Comparison of ENCODE assay signal across 8 cellular contexts in genomic region chr15:68278345-68279217, GRCh38.
A peak's percentile ranks its signal among the peaks of the same experiment; 100 is the strongest.
DNase-seq lines count a peak whose midpoint lies in the region; ATAC-seq and TF ChIP-seq lines count a peak whose summit lies in the region.

No MANE protein-coding gene starts in this region.

- no peaks in the 10 kb centered on the region for H3K9me2 ChIP-seq in DOHH2 (replicated peaks; ENCODE audit: control insufficient read depth, low read length)

- no peaks in the 10 kb centered on the region for H3K9me3 Mint-ChIP-seq in stimulated activated effector memory CD8-positive, alpha-beta T cell treated with anti-CD3 and anti-CD28 coated beads, Interleukin-12 subunit alpha, Interleukin-12 subunit beta, amount 100 ng/mL, for 72 hours

- peaks cover 31% of the 10 kb centered on the region for H3K36me3 ChIP-seq in DOHH2 (ENCODE audit: control insufficient read depth, low read length)
- peaks cover 0 to 9% of the 10 kb centered on the region in 2 experiments; a peak in 2 of 3 replicates for H3K36me3 ChIP-seq in HEK293 (ENCODE audit: control insufficient read depth in 2 of 2, insufficient read depth in 1 of 2, low read length in 2 of 2)
- H3K36me3 ChIP-seq in iPS-20b (ENCODE audit: insufficient read depth, low read depth, low read length) = peaks cover 2% of the 10 kb centered on the region; the same call in 1 of the 2 replicates

- peaks cover 47% of the 10 kb centered on the region for H3K4me1 Mint-ChIP-seq in stimulated activated effector memory CD8-positive, alpha-beta T cell treated with anti-CD3 and anti-CD28 coated beads, Interleukin-12 subunit alpha, Interleukin-12 subunit beta, amount 100 ng/mL, for 72 hours

- H3K9me3 ChIP-seq in DOHH2 (ENCODE audit: control insufficient read depth, insufficient read depth, low read length) (no peaks in the 10 kb centered on the region), HEK293 (ENCODE audit: control insufficient read depth, insufficient read depth, low read depth, low read length) (no peaks in the 10 kb centered on the region), iPS-20b (ENCODE audit: insufficient read depth, low read depth, low read length) (no peaks in the 10 kb centered on the region)

- POLR2A ChIA-PET in HEK293 (lab: Yijun Ruan, JAX) = interaction anchor here (0.9 to 1.3 kb wide), 10 partner anchors 9 to 224 kb away, joined by 3 to 14 read pairs (median 3); partner anchors contain the start of gene PIAS1

- H3K9ac ChIP-seq in iPS-20b (ENCODE audit: low read depth, low read length) = peak overlapping the region; percentile 97

- CTCF ChIA-PET in HEK293 (lab: Yijun Ruan, JAX) = interaction anchor here (0.8 to 4.3 kb wide), 6 partner anchors 14 to 28 kb away, joined by 3 to 31 read pairs (median 4); no protein-coding TSS in a partner anchor

- H3K4me1 ChIP-seq in DOHH2 (ENCODE audit: control insufficient read depth, low read length) (peaks cover 44% of the 10 kb centered on the region), HEK293 (ENCODE audit: control insufficient read depth, insufficient read depth, low read length) (peaks cover 13% of the 10 kb centered on the region; the same call in 1 of the 2 replicates), iPS-20b (ENCODE audit: insufficient read depth, low read length) (peaks cover 28% of the 10 kb centered on the region)

- H3K4me3 ChIP-seq in DOHH2 (ENCODE audit: low read length) (peak overlapping the region; percentile 79), HEK293 (ENCODE audit: low read depth, low read length) (peak overlapping the region; percentile 95), iPS-20b (ENCODE audit: low read length) (peak overlapping the region; percentile 98)

- peak overlapping the region; percentile 100 for H3K27ac Mint-ChIP-seq in stimulated activated effector memory CD8-positive, alpha-beta T cell treated with anti-CD3 and anti-CD28 coated beads, Interleukin-12 subunit alpha, Interleukin-12 subunit beta, amount 100 ng/mL, for 72 hours

- peaks cover 57% of the 10 kb centered on the region for H3K79me2 ChIP-seq in DOHH2 (ENCODE audit: control insufficient read depth, low read length)

- ATAC-seq in stimulated activated effector memory CD8-positive, alpha-beta T cell treated with anti-CD3 and anti-CD28 coated beads, Interleukin-12 subunit alpha, Interleukin-12 subunit beta, amount 100 ng/mL, for 72 hours = no peak
- no peak for ATAC-seq in HG03108 (IDR thresholded peaks at IDR 0.05; ENCODE audit: unreplicated experiment)

- H3F3A ChIP-seq in DOHH2 (ENCODE audit: control insufficient read depth, insufficient read depth) = no peaks in the 10 kb centered on the region

- peak; percentile 51 for TF ChIP-seq CTCF in DOHH2 (IDR thresholded peaks at IDR 0.05; ENCODE audit: low read depth, low read length, poor library complexity, severe bottlenecking)
- TF ChIP-seq CTCF in HEK293 (tag by site-specific recombination; IDR thresholded peaks at IDR 0.05) = peak; percentile 97

- H3K4me3 Mint-ChIP-seq in stimulated activated effector memory CD8-positive, alpha-beta T cell treated with anti-CD3 and anti-CD28 coated beads, Interleukin-12 subunit alpha, Interleukin-12 subunit beta, amount 100 ng/mL, for 72 hours = peak overlapping the region; percentile 99

- peaks cover 27% of the 10 kb centered on the region for H4K20me1 ChIP-seq in DOHH2 (ENCODE audit: control insufficient read depth, insufficient read depth, low read depth, low read length)

- peaks cover 28% of the 10 kb centered on the region for H3K36me3 Mint-ChIP-seq in stimulated activated effector memory CD8-positive, alpha-beta T cell treated with anti-CD3 and anti-CD28 coated beads, Interleukin-12 subunit alpha, Interleukin-12 subunit beta, amount 100 ng/mL, for 72 hours

- DNase-seq in NCI-H526 (lab: John Stamatoyannopoulos, UW) (peak; percentile 49 to 70), amniotic epithelial cell (ENCODE audit: low read depth) (peak; percentile 36), middle frontal gyrus (ENCODE audit: extremely low spot score, low spot score) (no peak)
- no peak for DNase-seq in stimulated activated effector memory CD8-positive, alpha-beta T cell treated with anti-CD3 and anti-CD28 coated beads, Interleukin-12 subunit alpha, Interleukin-12 subunit beta, amount 100 ng/mL, for 72 hours (ENCODE audit: low spot score in 2 of 2)

- peak overlapping the region; percentile 76 for H3K4me2 ChIP-seq in DOHH2 (ENCODE audit: low read length)

- H3K27ac ChIP-seq in DOHH2 (ENCODE audit: low read depth, low read length) (peak overlapping the region; percentile 85), HEK293 (ENCODE audit: extremely low read depth, low read depth, low read length) (peak overlapping the region; percentile 97), iPS-20b (ENCODE audit: low read length) (peak overlapping the region; percentile 97)

- H3K27me3 ChIP-seq in DOHH2 (ENCODE audit: control insufficient read depth, low read length) (no peaks in the 10 kb centered on the region), iPS-20b (ENCODE audit: insufficient read depth, low read length) (no peaks in the 10 kb centered on the region)

TF ChIP-seq in HEK293, 187 proteins besides CTCF, POLR2A, EP300 and RAD21 (continues in another document):
- TF ChIP-seq ZNF76 (tag by site-specific recombination; IDR thresholded peaks at IDR 0.05; ENCODE audit: borderline replicate concordance, low read depth) (peak; percentile 75; the same call in 1 of the 2 replicates), ZNF785 (tag by site-specific recombination; IDR thresholded peaks at IDR 0.05) (no peak; the same call in 1 of the 2 replicates), REPIN1 (tag by site-specific recombination; IDR thresholded peaks at IDR 0.05; ENCODE audit: low read depth) (peak; percentile 85; the same call in 1 of the 2 replicates), ZBTB20 (tag by site-specific recombination; IDR thresholded peaks at IDR 0.05) (peak; percentile 90), ZNF211 (tag by site-specific recombination; IDR thresholded peaks at IDR 0.05; ENCODE audit: low read depth) (no peak), ZBTB48 (tag by site-specific recombination; IDR thresholded peaks at IDR 0.05) (peak; percentile 71), MYNN (tag by site-specific recombination; IDR thresholded peaks at IDR 0.05; ENCODE audit: borderline replicate concordance) (0 out of 2 replicates have a peak, but pooled peaks have one; percentile 12), ZNF10 (tag by site-specific recombination; IDR thresholded peaks at IDR 0.05) (peak; percentile 54), ZNF169 (tag by site-specific recombination; IDR thresholded peaks at IDR 0.05) (peak; percentile 53; the same call in 1 of the 2 replicates), ZNF560 (tag by site-specific recombination; IDR thresholded peaks at IDR 0.05; ENCODE audit: borderline replicate concordance) (no peak), HIC1 (tag by site-specific recombination; IDR thresholded peaks at IDR 0.05) (peak; percentile 96), YY1 (tag by site-specific recombination; IDR thresholded peaks at IDR 0.05) (peak; percentile 83; the same call in 1 of the 2 replicates), OVOL3 (tag by site-specific recombination; IDR thresholded peaks at IDR 0.05) (no peak), ZNF837 (tag by site-specific recombination; IDR thresholded peaks at IDR 0.05) (0 out of 2 replicates have a peak, but pooled peaks have one; percentile 42), ZNF521 (tag by site-specific recombination; IDR thresholded peaks at IDR 0.05) (no peak), ZNF561 (tag by site-specific recombination; IDR thresholded peaks at IDR 0.05; ENCODE audit: borderline replicate concordance) (peak; percentile 73)
- TF ChIP-seq, protein P1, sequence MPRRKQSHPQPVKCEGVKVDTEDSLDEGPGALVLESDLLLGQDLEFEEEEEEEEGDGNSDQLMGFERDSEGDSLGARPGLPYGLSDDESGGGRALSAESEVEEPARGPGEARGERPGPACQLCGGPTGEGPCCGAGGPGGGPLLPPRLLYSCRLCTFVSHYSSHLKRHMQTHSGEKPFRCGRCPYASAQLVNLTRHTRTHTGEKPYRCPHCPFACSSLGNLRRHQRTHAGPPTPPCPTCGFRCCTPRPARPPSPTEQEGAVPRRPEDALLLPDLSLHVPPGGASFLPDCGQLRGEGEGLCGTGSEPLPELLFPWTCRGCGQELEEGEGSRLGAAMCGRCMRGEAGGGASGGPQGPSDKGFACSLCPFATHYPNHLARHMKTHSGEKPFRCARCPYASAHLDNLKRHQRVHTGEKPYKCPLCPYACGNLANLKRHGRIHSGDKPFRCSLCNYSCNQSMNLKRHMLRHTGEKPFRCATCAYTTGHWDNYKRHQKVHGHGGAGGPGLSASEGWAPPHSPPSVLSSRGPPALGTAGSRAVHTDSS (tag by site-specific recombination; IDR thresholded peaks at IDR 0.05) = no peak; the same call in 1 of the 2 replicates
- TF ChIP-seq, protein P2, sequence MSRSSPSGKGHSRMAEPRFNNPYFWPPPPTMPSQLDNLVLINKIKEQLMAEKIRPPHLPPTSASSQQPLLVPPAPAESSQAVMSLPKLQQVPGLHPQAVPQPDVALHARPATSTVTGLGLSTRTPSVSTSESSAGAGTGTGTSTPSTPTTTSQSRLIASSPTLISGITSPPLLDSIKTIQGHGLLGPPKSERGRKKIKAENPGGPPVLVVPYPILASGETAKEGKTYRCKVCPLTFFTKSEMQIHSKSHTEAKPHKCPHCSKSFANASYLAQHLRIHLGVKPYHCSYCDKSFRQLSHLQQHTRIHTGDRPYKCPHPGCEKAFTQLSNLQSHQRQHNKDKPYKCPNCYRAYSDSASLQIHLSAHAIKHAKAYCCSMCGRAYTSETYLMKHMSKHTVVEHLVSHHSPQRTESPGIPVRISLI (tag by site-specific recombination; IDR thresholded peaks at IDR 0.05) = no peak

Comparison
In these comparisons a context has a peak if more than half of its experiments do, and no peak if none do; other contexts are left out.
1. DNase-seq: peak in NCI-H526 (2 of 2) and amniotic epithelial cell (single experiment); none in stimulated activated effector memory CD8-positive, alpha-beta T cell treated with anti-CD3 and anti-CD28 coated beads, Interleukin-12 subunit alpha, Interleukin-12 subunit beta, amount 100 ng/mL, for 72 hours (0 of 2) and middle frontal gyrus (single experiment).
2. Peak in every context shown above with its lines, with median percentiles within 50 percentile points of each other: H3K27ac ChIP-seq and H3K4me3 ChIP-seq.